Comparison of ENCODE assay signal across 7 cellular contexts in genomic region chr2:54570925-54571694, GRCh38.
DNase-seq lines count a peak whose midpoint lies in the region; ATAC-seq and TF ChIP-seq lines count a peak whose summit lies in the region.

No MANE protein-coding gene starts in this region.

- peaks cover 4 to 28% (median 17%) of the 10 kb centered on the region in 3 experiments for H3K36me3 Mint-ChIP-seq in H9 (ENCODE audit: insufficient read depth in 1 of 3, low read depth in 3 of 3)
- H3K36me3 Mint-ChIP-seq in WTC11 = peaks cover 8% of the 10 kb centered on the region
- H3K36me3 Mint-ChIP-seq in natural killer cell = no peaks in the 10 kb centered on the region

- DNase-seq in H9 (no peak), MG63 (peak; percentile 90), WTC11 (ENCODE audit: low spot score) (no peak), natural killer cell (peak; percentile 52), aorta (peak in 1 of 2 donors; percentile 66)
- peak; percentile 54 to 73 (median 60) for DNase-seq in effector memory CD4-positive, alpha-beta T cell

- peak overlapping the region; percentile 0 to 62 (median 5); a peak in 4 of 7 replicates for H3K27ac Mint-ChIP-seq in H9
- H3K27ac Mint-ChIP-seq in WTC11 = peak overlapping the region; percentile 54
- peak overlapping the region; percentile 97 to 98 for H3K27ac Mint-ChIP-seq in natural killer cell

- H3K79me1 ChIP-seq in H9 (ENCODE audit: insufficient read depth, low read depth, low read length, poor library complexity, severe bottlenecking) = peaks cover 18% of the 10 kb centered on the region

- H3T11ph ChIP-seq in H9 (ENCODE audit: low read length) = no peak overlapping the region

- WGBS in H9 (ENCODE audit: extremely low coverage, insufficient read length, low lambda C conversion rate) = no CpG with 5 or more reads among the region's 10 CpGs
- WGBS in aorta, 2 donors = 20 to 28% methylated on average over 10 of the region's 10 CpGs

- peaks cover 48% of the 10 kb centered on the region; the same call in 1 of the 2 replicates for H3K79me2 ChIP-seq in H9 (ENCODE audit: insufficient read depth, low read length)

- H3K23me2 ChIP-seq in H9 (ENCODE audit: insufficient read length, low read depth, low read length, poor library complexity, severe bottlenecking) = no peaks in the 10 kb centered on the region

- H3K27me3 ChIP-seq in H9 (ENCODE audit: insufficient read depth, low read length) (no peaks in the 10 kb centered on the region), MG63 (no peaks in the 10 kb centered on the region), aorta (ENCODE audit: control insufficient read depth in 1 of 2, insufficient read depth in 2 of 2, low read length in 1 of 2) (no peaks in the 10 kb centered on the region)
- H3K27me3 ChIP-seq in effector memory CD4-positive, alpha-beta T cell (replicated peaks; ENCODE audit: control insufficient read depth, insufficient read depth, low read length, poor library complexity, severe bottlenecking) = no peaks in the 10 kb centered on the region

- H2AFZ ChIP-seq in H9 (ENCODE audit: low read length) = no peak overlapping the region

- TF ChIP-seq CTCF in H9 (conservative IDR thresholded peaks at IDR 0.05) (no peak), WTC11 (IDR thresholded peaks at IDR 0.05) (no peak), natural killer cell (IDR thresholded peaks at IDR 0.05) (no peak)

- no peak overlapping the region for H3K27ac ChIP-seq in H9 (ENCODE audit: insufficient read length, low read depth, low read length)
- peak overlapping the region; percentile 95 for H3K27ac ChIP-seq in effector memory CD4-positive, alpha-beta T cell (ENCODE audit: insufficient read depth, low read length, poor library complexity, severe bottlenecking)
- H3K27ac ChIP-seq in aorta (ENCODE audit: low read depth in 1 of 2, low read length in 2 of 2) = peak overlapping the region; percentile 22 to 56

- peaks cover 2 to 7% of the 10 kb centered on the region in 2 experiments; a peak in 4 of 5 replicates for H3K9me3 Mint-ChIP-seq in H9
- peaks cover 8% of the 10 kb centered on the region for H3K9me3 Mint-ChIP-seq in WTC11
- H3K9me3 Mint-ChIP-seq in natural killer cell = no peaks in the 10 kb centered on the region

- peaks cover 4% of the 10 kb centered on the region for H4K20me1 ChIP-seq in H9 (ENCODE audit: control insufficient read depth, insufficient read depth, insufficient read length)

- no peaks in the 10 kb centered on the region for H3K9me3 ChIP-seq in H9 (ENCODE audit: control insufficient read depth, low read depth, low read length)
- H3K9me3 ChIP-seq in MG63 = no peaks in the 10 kb centered on the region
- no peaks in the 10 kb centered on the region for H3K9me3 ChIP-seq in effector memory CD4-positive, alpha-beta T cell (ENCODE audit: control insufficient read depth, low read length)
- H3K9me3 ChIP-seq in aorta (ENCODE audit: control insufficient read depth, low read length) = no peaks in the 10 kb centered on the region

- 0 out of 2 replicates have a peak overlapping the region, but pooled peaks have one; percentile 67 for H3K14ac ChIP-seq in H9 (ENCODE audit: insufficient read depth, low read length)

- H3K4me1 ChIP-seq in H9 (ENCODE audit: insufficient read depth, low read length) (peaks cover 15% of the 10 kb centered on the region), aorta (ENCODE audit: control insufficient read depth in 1 of 2, insufficient read depth in 2 of 2, low read length in 2 of 2) (peaks cover 15 to 24% of the 10 kb centered on the region in 2 donors)
- H3K4me1 ChIP-seq in effector memory CD4-positive, alpha-beta T cell (ENCODE audit: control insufficient read depth, insufficient read depth, low read length, poor library complexity, severe bottlenecking) = peaks cover 76% of the 10 kb centered on the region

- H3K27me3 Mint-ChIP-seq in H9 (ENCODE audit: low read depth) = no peaks in the 10 kb centered on the region
- no peaks in the 10 kb centered on the region for H3K27me3 Mint-ChIP-seq in WTC11 (ENCODE audit: low read depth)
- H3K27me3 Mint-ChIP-seq in natural killer cell (ENCODE audit: low read depth in 2 of 2) = no peaks in the 10 kb centered on the region

- H3K4me2 ChIP-seq in H9 (ENCODE audit: insufficient read depth, insufficient read length, low read length) = no peak overlapping the region

- no peak overlapping the region for H2BK12ac ChIP-seq in H9 (ENCODE audit: insufficient read length, low read depth, low read length)

- peaks cover 72 to 78% of the 10 kb centered on the region in 2 experiments for H3K4me1 Mint-ChIP-seq in H9
- peaks cover 81% of the 10 kb centered on the region for H3K4me1 Mint-ChIP-seq in WTC11
- peaks cover 73 to 77% of the 10 kb centered on the region in 2 donors for H3K4me1 Mint-ChIP-seq in natural killer cell

- H3K9ac ChIP-seq in H9 (ENCODE audit: extremely low read depth, insufficient read length, low read length) = no peak overlapping the region

- no peak overlapping the region for H2AK5ac ChIP-seq in H9 (ENCODE audit: insufficient read length, low read length)

- H3K56ac ChIP-seq in H9 (ENCODE audit: insufficient read length, low read depth, low read length) = no peak overlapping the region

- no peak overlapping the region for H2BK120ac ChIP-seq in H9 (ENCODE audit: low read depth, low read length, poor library complexity, severe bottlenecking)

- no peak overlapping the region for H4K91ac ChIP-seq in H9 (ENCODE audit: insufficient read length, low read depth, low read length)

- no peak overlapping the region for H4K5ac ChIP-seq in H9 (ENCODE audit: insufficient read length, low read depth, low read length)

- intact Hi-C loops in natural killer cell (cut with micrococcal nuclease) = no loop called here
- intact Hi-C loops in aorta (cut with DNase I) = no loop called here

- no peak overlapping the region for H4K8ac ChIP-seq in H9 (replicated peaks; ENCODE audit: insufficient read length, low read depth, low read length)

- H3K4ac ChIP-seq in H9 (ENCODE audit: low read depth, low read length) = no peak overlapping the region

- ATAC-seq in GM18498 (IDR thresholded peaks at IDR 0.05; ENCODE audit: unreplicated experiment) (peak; percentile 65), WTC11 (no peak), natural killer cell (peak; percentile 14 to 37 (median 21)), aorta (ENCODE audit: low FRiP score) (peak; percentile 71)

- peak overlapping the region in 1 of 2 experiments; percentile 14; a peak in 1 of 5 replicates for H3K4me3 Mint-ChIP-seq in H9
- no peak overlapping the region for H3K4me3 Mint-ChIP-seq in WTC11
- peak overlapping the region; percentile 84 for H3K4me3 Mint-ChIP-seq in natural killer cell

- CTCF ChIA-PET in WTC11 (lab: Charles Lee) = interaction anchor here (1.0 kb wide), 1 partner anchor 94 kb away, joined by 3 read pairs; no protein-coding TSS in a partner anchor

- H3K36me3 ChIP-seq in MG63 = peaks cover 16% of the 10 kb centered on the region
- H3K36me3 ChIP-seq in effector memory CD4-positive, alpha-beta T cell (ENCODE audit: control insufficient read depth, insufficient read depth, low read length) = no peaks in the 10 kb centered on the region
- H3K36me3 ChIP-seq in aorta (ENCODE audit: control insufficient read depth in 1 of 2, insufficient read depth in 2 of 2, low read length in 1 of 2) = no peaks in the 10 kb centered on the region

- no peak overlapping the region for H3K4me3 ChIP-seq in MG63
- peak overlapping the region; percentile 0 for H3K4me3 ChIP-seq in effector memory CD4-positive, alpha-beta T cell (ENCODE audit: insufficient read depth, low read depth, low read length, poor library complexity, severe bottlenecking)
- no peak overlapping the region for H3K4me3 ChIP-seq in aorta (ENCODE audit: low read length in 2 of 2)

- no peak overlapping the region for H2BK5ac ChIP-seq in H9 (ENCODE audit: insufficient read length, low read length)

- H3K23ac ChIP-seq in H9 (ENCODE audit: insufficient read length, low read depth, low read length) = no peak overlapping the region

- no peak overlapping the region for H2BK20ac ChIP-seq in H9 (ENCODE audit: low read depth, low read length, poor library complexity, severe bottlenecking)

- no peak overlapping the region for H3K18ac ChIP-seq in H9 (ENCODE audit: insufficient read length, low read depth, low read length)

- no peak overlapping the region for H2BK15ac ChIP-seq in H9 (ENCODE audit: low read depth, low read length)

- POLR2A ChIA-PET in WTC11 (lab: Charles Lee) = interaction anchor here (0.7 to 2.1 kb wide), 2 partner anchors 12 to 111 kb away, joined by 3 to 8 read pairs; no protein-coding TSS in a partner anchor

TF ChIP-seq in WTC11, 78 proteins besides CTCF, POLR2A, EP300 and RAD21 (continues in another document):
- TF ChIP-seq OVOL2 (CRISPR knock-in tag; IDR thresholded peaks at IDR 0.05; ENCODE audit: borderline replicate concordance) = no peak
- TF ChIP-seq TCF7 (CRISPR knock-in tag; IDR thresholded peaks at IDR 0.05; ENCODE audit: low read depth) = no peak
- TF ChIP-seq NFATC4 (CRISPR knock-in tag; IDR thresholded peaks at IDR 0.05) = no peak
- TF ChIP-seq SOX15 (CRISPR knock-in tag; IDR thresholded peaks at IDR 0.05) = no peak
- TF ChIP-seq ZNF423 (CRISPR knock-in tag; IDR thresholded peaks at IDR 0.05) = no peak
- no peak for TF ChIP-seq ZSCAN18 (CRISPR knock-in tag; IDR thresholded peaks at IDR 0.05)
- TF ChIP-seq ZNF671 (CRISPR knock-in tag; IDR thresholded peaks at IDR 0.05) = no peak
- no peak for TF ChIP-seq NFE2L1 (CRISPR knock-in tag; IDR thresholded peaks at IDR 0.05)

Comparison
In these comparisons a context has a peak if more than half of its experiments do, and no peak if none do; other contexts are left out.
1. DNase-seq: peak in MG63 (single experiment), effector memory CD4-positive, alpha-beta T cell (3 of 3) and natural killer cell (single experiment); none in H9 (single experiment) and WTC11 (single experiment).
2. H3K27ac Mint-ChIP-seq: peak in every context shown above with its lines; median percentile 98 in natural killer cell; 54 in WTC11; 5 in H9.